25 cellular contexts compared by ENCODE assay signal in the genomic region with DNA sequence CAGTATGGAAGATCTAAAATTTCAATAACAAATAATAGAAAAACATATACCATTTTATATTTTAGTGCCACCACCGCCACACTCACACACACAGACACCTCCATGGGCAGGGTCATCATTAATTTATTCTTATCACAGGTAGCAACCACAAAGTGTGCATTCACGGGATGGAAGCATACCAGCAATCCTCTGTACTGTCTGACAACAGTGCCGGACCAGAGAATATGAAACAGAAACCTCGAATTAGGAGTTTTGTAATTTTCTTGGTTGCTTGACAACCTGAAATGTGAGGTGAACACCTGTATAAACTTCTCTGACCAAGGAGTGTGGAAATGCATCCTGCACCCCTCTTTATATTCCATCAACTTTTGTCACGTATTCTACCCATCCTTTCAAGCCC.
"Had no signal": no experiment of that assay in that cellular context is flagged by ENCODE, and none has a peak within 500 bp of the region (broad histone marks: within the 10 kb centered on the region; RNA-seq: fewer than 3 reads in every experiment).

No MANE protein-coding gene starts in this region.

- ATAC-seq: effector memory CD8-positive, alpha-beta T cell; esophagus mucosa; foreskin keratinocyte; gastrocnemius medialis; gastroesophageal sphincter; heart left ventricle; heart right ventricle had no signal

- H3K27ac ChIP-seq: colonic mucosa, coronary artery, dorsolateral prefrontal cortex, epithelial cell of prostate, esophagus muscularis mucosa, esophagus squamous epithelium, foreskin keratinocyte, gastrocnemius medialis, gastroesophageal sphincter, heart left ventricle, heart right ventricle, hepatocyte had no signal

- H3K9me3 ChIP-seq: colonic mucosa, esophagus squamous epithelium, gastrocnemius medialis had no signal

- H3K79me2 ChIP-seq: hepatocyte had no signal

- H3K36me3 ChIP-seq: colonic mucosa, esophagus muscularis mucosa, esophagus squamous epithelium, gastrocnemius medialis, gastroesophageal sphincter, heart left ventricle, heart right ventricle had no signal

- DNase-seq: colonic mucosa; cortex of kidney; dermis blood vessel endothelial cell; dorsolateral prefrontal cortex; effector CD4-positive, alpha-beta T cell; effector CD8-positive, alpha-beta T cell; effector memory CD4-positive, alpha-beta T cell; effector memory CD8-positive, alpha-beta T cell; endodermal cell; erythroblast; esophagus squamous epithelium; foreskin fibroblast; foreskin keratinocyte; foreskin melanocyte; gastrocnemius medialis; glutamatergic neuron; head of caudate nucleus; heart left ventricle; heart right ventricle had no signal

- H3K4me3 ChIP-seq: colonic mucosa, coronary artery, dorsolateral prefrontal cortex, esophagus muscularis mucosa, esophagus squamous epithelium, gastrocnemius medialis, gastroesophageal sphincter, heart left ventricle, heart right ventricle, hepatocyte had no signal

- H3K4me1 ChIP-seq: colonic mucosa, esophagus muscularis mucosa, esophagus squamous epithelium, foreskin keratinocyte, gastrocnemius medialis, gastroesophageal sphincter, heart left ventricle, heart right ventricle had no signal

- H3K27me3 ChIP-seq: colonic mucosa, dorsolateral prefrontal cortex, esophagus muscularis mucosa, esophagus squamous epithelium, foreskin keratinocyte, gastrocnemius medialis, gastroesophageal sphincter, heart left ventricle, heart right ventricle, hepatocyte had no signal

- H2AFZ ChIP-seq: hepatocyte had no signal

- H3K4me2 ChIP-seq: hepatocyte had no signal
